In genomic region chr9:96491079-96491879, GRCh38 we compare ENCODE assay signal across 10 cellular contexts. TPM values are rescaled to one million over a fixed set of nuclear protein-coding genes. Genes with fewer than 3 reads are reported as not detected.
DNase-seq lines count a peak whose midpoint lies in the region; ATAC-seq and TF ChIP-seq lines count a peak whose summit lies in the region.
"Had no signal": no experiment of that assay in that cellular context is flagged by ENCODE, and none has a peak within 500 bp of the region (broad histone marks: within the 10 kb centered on the region; RNA-seq: fewer than 3 reads in every experiment).

No MANE protein-coding gene starts in this region.

- no peaks in the 10 kb centered on the region for H3K27me3 ChIP-seq in right lobe of liver
- H3K27me3 ChIP-seq in upper lobe of right lung = no peaks in the 10 kb centered on the region
- no peaks in the 10 kb centered on the region for H3K27me3 ChIP-seq in testis
- no peaks in the 10 kb centered on the region for H3K27me3 ChIP-seq in thyroid gland
- H3K27me3 ChIP-seq: BLaER1 had no signal

- intact Hi-C loops in natural killer cell (cut with micrococcal nuclease) = no loop called here
- intact Hi-C loops in right lobe of liver (cut with DNase I) = no loop called here
- intact Hi-C loops in upper lobe of right lung (cut with DNase I) = no loop called here
- intact Hi-C loops in sciatic nerve (cut with DNase I) = no loop called here
- intact Hi-C loops in testis (cut with DNase I; ENCODE audit: low total_unique reads) = no loop called here
- intact Hi-C loops in thyroid gland (cut with DNase I) = no loop called here

- peak overlapping the region in 1 of 3 donors; percentile 29 for H3K4me3 ChIP-seq in right lobe of liver
- no peak overlapping the region for H3K4me3 ChIP-seq in upper lobe of right lung
- H3K4me3 ChIP-seq in testis = no peak overlapping the region
- no peak overlapping the region for H3K4me3 ChIP-seq in thyroid gland (replicated peaks in 1 of 3)
- H3K4me3 ChIP-seq: BLaER1 had no signal

- peak overlapping the region; percentile 73 to 92 (median 80) for H3K27ac ChIP-seq in right lobe of liver
- no peak overlapping the region for H3K27ac ChIP-seq in upper lobe of right lung
- no peak overlapping the region for H3K27ac ChIP-seq in testis
- peak overlapping the region in 1 of 3 donors; percentile 37 for H3K27ac ChIP-seq in thyroid gland
- H3K27ac ChIP-seq: BLaER1 had no signal

- H3K4me1 Mint-ChIP-seq in natural killer cell treated with Interleukin-12 subunit alpha and Interleukin-12 subunit beta and Interleukin-15 and Interleukin-18, amount 100 ng/mL, for 72 hours (ENCODE audit: low read depth in 2 of 2) = peaks cover 2 to 9% of the 10 kb centered on the region in 2 donors
- peaks cover 0 to 4% of the 10 kb centered on the region in 2 donors for H3K4me1 Mint-ChIP-seq in natural killer cell
- H3K4me1 Mint-ChIP-seq in activated naive CD8-positive, alpha-beta T cell treated with anti-CD3 and anti-CD28 coated beads, Interleukin-2, amount 50 U/mL, for 24 hours = peaks cover 11% of the 10 kb centered on the region

- TF ChIP-seq POLR2A in right lobe of liver (IDR thresholded peaks at IDR 0.05) (no peak), testis (IDR thresholded peaks at IDR 0.05) (no peak), thyroid gland (IDR thresholded peaks at IDR 0.05) (no peak)

- H3K27ac Mint-ChIP-seq in natural killer cell treated with Interleukin-12 subunit alpha and Interleukin-12 subunit beta and Interleukin-15 and Interleukin-18, amount 100 ng/mL, for 72 hours = peak overlapping the region in 1 of 2 donors; percentile 54
- no peak overlapping the region for H3K27ac Mint-ChIP-seq in natural killer cell
- peak overlapping the region; percentile 87 for H3K27ac Mint-ChIP-seq in activated naive CD8-positive, alpha-beta T cell treated with anti-CD3 and anti-CD28 coated beads, Interleukin-2, amount 50 U/mL, for 24 hours

- peaks cover 0 to 3% (median 0%) of the 10 kb centered on the region in 4 donors for H3K36me3 ChIP-seq in right lobe of liver
- H3K36me3 ChIP-seq in upper lobe of right lung = peaks cover 20% of the 10 kb centered on the region
- no peaks in the 10 kb centered on the region for H3K36me3 ChIP-seq in testis (ENCODE audit: low read depth, missing control alignments)
- H3K36me3 ChIP-seq in thyroid gland = peaks cover 11 to 18% of the 10 kb centered on the region in 2 donors

- ATAC-seq in natural killer cell treated with Interleukin-12 subunit alpha and Interleukin-12 subunit beta and Interleukin-15 and Interleukin-18, amount 100 ng/mL, for 72 hours = peak; percentile 30 to 83
- ATAC-seq in natural killer cell = no peak
- ATAC-seq in activated naive CD8-positive, alpha-beta T cell treated with anti-CD3 and anti-CD28 coated beads, Interleukin-2, amount 50 U/mL, for 24 hours = peak; percentile 84
- peak; percentile 64 to 83 (median 74) for ATAC-seq in right lobe of liver
- ATAC-seq in upper lobe of right lung = peak; percentile 28
- no peak for ATAC-seq in sciatic nerve

- TF ChIP-seq CTCF in natural killer cell (IDR thresholded peaks at IDR 0.05) = no peak
- TF ChIP-seq CTCF in right lobe of liver (IDR thresholded peaks at IDR 0.05) = no peak
- TF ChIP-seq CTCF in upper lobe of right lung (IDR thresholded peaks at IDR 0.05) = no peak
- no peak for TF ChIP-seq CTCF in testis (IDR thresholded peaks at IDR 0.05)
- no peak for TF ChIP-seq CTCF in thyroid gland (IDR thresholded peaks at IDR 0.05)

- H3K27me3 Mint-ChIP-seq in natural killer cell treated with Interleukin-12 subunit alpha and Interleukin-12 subunit beta and Interleukin-15 and Interleukin-18, amount 100 ng/mL, for 72 hours = no peaks in the 10 kb centered on the region
- no peaks in the 10 kb centered on the region for H3K27me3 Mint-ChIP-seq in natural killer cell (ENCODE audit: low read depth in 2 of 2)
- H3K27me3 Mint-ChIP-seq in activated naive CD8-positive, alpha-beta T cell treated with anti-CD3 and anti-CD28 coated beads, Interleukin-2, amount 50 U/mL, for 24 hours = no peaks in the 10 kb centered on the region

- no peak for DNase-seq in natural killer cell treated with Interleukin-12 subunit alpha and Interleukin-12 subunit beta and Interleukin-15 and Interleukin-18, amount 100 ng/mL, for 72 hours (ENCODE audit: low spot score)
- no peak for DNase-seq in natural killer cell
- DNase-seq in activated naive CD8-positive, alpha-beta T cell treated with anti-CD3 and anti-CD28 coated beads, Interleukin-2, amount 50 U/mL, for 24 hours = no peak
- peak in 1 of 3 donors; percentile 69 for DNase-seq in right lobe of liver
- no peak for DNase-seq in upper lobe of right lung
- DNase-seq in sciatic nerve (ENCODE audit: low spot score) = no peak
- no peak for DNase-seq in testis
- DNase-seq in thyroid gland = no peak
- DNase-seq: erythroblast had no signal

- H3K9me3 ChIP-seq in right lobe of liver (no peaks in the 10 kb centered on the region), upper lobe of right lung (no peaks in the 10 kb centered on the region), testis (no peaks in the 10 kb centered on the region), thyroid gland (no peaks in the 10 kb centered on the region)
- H3K9me3 ChIP-seq: BLaER1 had no signal

- WGBS in right lobe of liver (ENCODE audit: insufficient coverage, low coverage, low lambda C conversion rate, missing lambda C conversion rate) = 28% methylated on average over 7 of the region's 10 CpGs
- 81 to 85% methylated on average over 10 of the region's 10 CpGs for WGBS in testis, 2 donors
- WGBS in thyroid gland, 2 donors = 71 to 73% methylated on average over 10 of the region's 10 CpGs

- peak overlapping the region; percentile 62 for H3K4me3 Mint-ChIP-seq in natural killer cell treated with Interleukin-12 subunit alpha and Interleukin-12 subunit beta and Interleukin-15 and Interleukin-18, amount 100 ng/mL, for 72 hours
- no peak overlapping the region for H3K4me3 Mint-ChIP-seq in natural killer cell
- H3K4me3 Mint-ChIP-seq in activated naive CD8-positive, alpha-beta T cell treated with anti-CD3 and anti-CD28 coated beads, Interleukin-2, amount 50 U/mL, for 24 hours = peak overlapping the region; percentile 48

- H3K4me1 ChIP-seq in right lobe of liver = peaks cover 0 to 70% (median 17%) of the 10 kb centered on the region in 4 donors
- H3K4me1 ChIP-seq in upper lobe of right lung = peaks cover 21% of the 10 kb centered on the region
- H3K4me1 ChIP-seq in testis = peaks cover 13% of the 10 kb centered on the region
- H3K4me1 ChIP-seq in thyroid gland = peaks cover 10 to 33% of the 10 kb centered on the region in 2 donors
- H3K4me1 ChIP-seq: BLaER1 had no signal

- no peaks in the 10 kb centered on the region for H3K36me3 Mint-ChIP-seq in natural killer cell treated with Interleukin-12 subunit alpha and Interleukin-12 subunit beta and Interleukin-15 and Interleukin-18, amount 100 ng/mL, for 72 hours
- H3K36me3 Mint-ChIP-seq in natural killer cell = no peaks in the 10 kb centered on the region
- H3K36me3 Mint-ChIP-seq in activated naive CD8-positive, alpha-beta T cell treated with anti-CD3 and anti-CD28 coated beads, Interleukin-2, amount 50 U/mL, for 24 hours (ENCODE audit: low read depth) = peaks cover 19% of the 10 kb centered on the region

- H3K9me3 Mint-ChIP-seq in natural killer cell treated with Interleukin-12 subunit alpha and Interleukin-12 subunit beta and Interleukin-15 and Interleukin-18, amount 100 ng/mL, for 72 hours = no peaks in the 10 kb centered on the region
- no peaks in the 10 kb centered on the region for H3K9me3 Mint-ChIP-seq in natural killer cell
- no peaks in the 10 kb centered on the region for H3K9me3 Mint-ChIP-seq in activated naive CD8-positive, alpha-beta T cell treated with anti-CD3 and anti-CD28 coated beads, Interleukin-2, amount 50 U/mL, for 24 hours

RNA-seq across cellular contexts. Expression of gene HABP4, which starts 41.3 kb away (rescaled TPM):
- 10 to 100 TPM in 1 of 2 donors, 1 to 10 TPM in 1; 3.0 to 11.5 TPM for total RNA-seq in natural killer cell treated with Interleukin-12 subunit alpha and Interleukin-12 subunit beta and Interleukin-15 and Interleukin-18, amount 100 ng/mL, for 72 hours
- total RNA-seq in natural killer cell (1 to 10 TPM; 3.0 to 3.9 (median 3.6) TPM), right lobe of liver (1 to 10 TPM; 1.4 to 6.2 (median 4.7) TPM), upper lobe of right lung (10.3 TPM), sciatic nerve (32.0 TPM), testis (10 to 100 TPM; 30.6 to 67.2 TPM), thyroid gland (10 to 100 TPM; 18.4 to 24.1 (median 20.8) TPM)
- polyA plus RNA-seq in testis (ENCODE audit: insufficient read depth, low read depth, low replicate concordance) = 46.9 TPM

Comparison
In these comparisons a context has a peak if more than half of its experiments do, and no peak if none do; other contexts are left out.
1. ATAC-seq: peak in natural killer cell treated with Interleukin-12 subunit alpha and Interleukin-12 subunit beta and Interleukin-15 and Interleukin-18, amount 100 ng/mL, for 72 hours (2 of 2), activated naive CD8-positive, alpha-beta T cell treated with anti-CD3 and anti-CD28 coated beads, Interleukin-2, amount 50 U/mL, for 24 hours (single experiment), right lobe of liver (4 of 4) and upper lobe of right lung (single experiment); none in natural killer cell (0 of 3) and sciatic nerve (single experiment).
2. H3K27ac ChIP-seq: peak in right lobe of liver (3 of 3); none in upper lobe of right lung (single experiment) and testis (0 of 2).